Comparison of ENCODE assay signal across 13 cellular contexts in genomic region chr6:167221408-167222201, GRCh38.
"Had no signal": no experiment of that assay in that cellular context is flagged by ENCODE, and none has a peak within 500 bp of the region (broad histone marks: within the 10 kb centered on the region; RNA-seq: fewer than 3 reads in every experiment).

No MANE protein-coding gene starts in this region.

- H3K4me3 Mint-ChIP-seq: activated naive CD4-positive, alpha-beta T cell treated with anti-CD3 and anti-CD28 coated beads, Interleukin-2, amount 10 ng/mL, durations not matched to agents 7 days and 5 days; natural killer cell had no signal

- H3K4me3 ChIP-seq: ascending aorta, breast epithelium, gastroesophageal sphincter, prostate gland, sigmoid colon, spleen had no signal

- DNase-seq: activated CD4-positive, CD25-positive, alpha-beta regulatory T cell treated with anti-CD3 and anti-CD28 coated beads, Interleukin-2, amount 50 U/mL, for 72 hours; activated naive CD4-positive, alpha-beta T cell treated with anti-CD3 and anti-CD28 coated beads, Interleukin-2, amount 10 ng/mL, durations not matched to agents 7 days and 5 days; left ventricle myocardium superior; mesenchymal stem cell; natural killer cell; nucleus accumbens; sigmoid colon; spleen had no signal

- H3K27me3 ChIP-seq: ascending aorta, gastroesophageal sphincter, sigmoid colon had no signal

- H3K4me1 Mint-ChIP-seq: activated naive CD4-positive, alpha-beta T cell treated with anti-CD3 and anti-CD28 coated beads, Interleukin-2, amount 10 ng/mL, durations not matched to agents 7 days and 5 days; natural killer cell had no signal

- H3K27ac Mint-ChIP-seq: activated naive CD4-positive, alpha-beta T cell treated with anti-CD3 and anti-CD28 coated beads, Interleukin-2, amount 10 ng/mL, durations not matched to agents 7 days and 5 days; natural killer cell had no signal

- H3K36me3 Mint-ChIP-seq: activated naive CD4-positive, alpha-beta T cell treated with anti-CD3 and anti-CD28 coated beads, Interleukin-2, amount 10 ng/mL, durations not matched to agents 7 days and 5 days; natural killer cell had no signal

- H3K9me3 Mint-ChIP-seq: activated naive CD4-positive, alpha-beta T cell treated with anti-CD3 and anti-CD28 coated beads, Interleukin-2, amount 10 ng/mL, durations not matched to agents 7 days and 5 days; natural killer cell had no signal

- FAIRE-seq: keratinocyte had no signal

- ATAC-seq: gastroesophageal sphincter, left ventricle myocardium superior, natural killer cell had no signal

- H3K36me3 ChIP-seq: ascending aorta, breast epithelium, gastroesophageal sphincter, prostate gland, sigmoid colon, spleen had no signal
